In genomic region chr11:133531450-133531849, GRCh38 we compare ENCODE assay signal across 1 cellular context.
TF ChIP-seq lines count a peak whose summit lies in the region.

No MANE protein-coding gene starts in this region.

TF ChIP-seq in H1, 55 proteins besides CTCF, POLR2A, EP300 and RAD21:
- TF ChIP-seq CHD7 (IDR thresholded peaks at IDR 0.05; ENCODE audit: insufficient replicate concordance, low read length) (no peak), TEAD4 (IDR thresholded peaks at IDR 0.05; ENCODE audit: low read depth, low read length) (no peak), JUN (IDR thresholded peaks at IDR 0.05; ENCODE audit: low read depth, low read length) (no peak), TAF1 (IDR thresholded peaks at IDR 0.05; ENCODE audit: low read depth, low read length) (no peak), KDM1A (IDR thresholded peaks at IDR 0.05; ENCODE audit: borderline replicate concordance, low read length) (peak; percentile 94), TBP (IDR thresholded peaks at IDR 0.05; ENCODE audit: low read depth, low read length) (no peak), EGR1 (IDR thresholded peaks at IDR 0.05; ENCODE audit: borderline replicate concordance, low read depth, low read length) (peak; percentile 68; the same call in 1 of the 2 replicates), ATF3 (IDR thresholded peaks at IDR 0.05; ENCODE audit: insufficient read depth, low read depth, low read length) (no peak), ZNF274 (IDR thresholded peaks at IDR 0.05; ENCODE audit: borderline replicate concordance, extremely low read depth, low read length) (no peak), HDAC2 (IDR thresholded peaks at IDR 0.05; ENCODE audit: borderline replicate concordance in 1 of 2, low read depth in 2 of 2, low read length in 2 of 2) (peak in 1 of 2 experiments; percentile 78; a peak in 1 of 4 replicates), NANOG (IDR thresholded peaks at IDR 0.05; ENCODE audit: insufficient read depth, low read depth, low read length, poor library complexity, severe bottlenecking) (no peak), CTBP2 (IDR thresholded peaks at IDR 0.05; ENCODE audit: borderline replicate concordance, insufficient read depth, insufficient read length, low read length) (peak; percentile 78), EZH2 (IDR thresholded peaks at IDR 0.05; ENCODE audit: low read depth, low read length, severe bottlenecking) (no peak)
